Comparison of ENCODE assay signal across 8 cellular contexts in the genomic region with DNA sequence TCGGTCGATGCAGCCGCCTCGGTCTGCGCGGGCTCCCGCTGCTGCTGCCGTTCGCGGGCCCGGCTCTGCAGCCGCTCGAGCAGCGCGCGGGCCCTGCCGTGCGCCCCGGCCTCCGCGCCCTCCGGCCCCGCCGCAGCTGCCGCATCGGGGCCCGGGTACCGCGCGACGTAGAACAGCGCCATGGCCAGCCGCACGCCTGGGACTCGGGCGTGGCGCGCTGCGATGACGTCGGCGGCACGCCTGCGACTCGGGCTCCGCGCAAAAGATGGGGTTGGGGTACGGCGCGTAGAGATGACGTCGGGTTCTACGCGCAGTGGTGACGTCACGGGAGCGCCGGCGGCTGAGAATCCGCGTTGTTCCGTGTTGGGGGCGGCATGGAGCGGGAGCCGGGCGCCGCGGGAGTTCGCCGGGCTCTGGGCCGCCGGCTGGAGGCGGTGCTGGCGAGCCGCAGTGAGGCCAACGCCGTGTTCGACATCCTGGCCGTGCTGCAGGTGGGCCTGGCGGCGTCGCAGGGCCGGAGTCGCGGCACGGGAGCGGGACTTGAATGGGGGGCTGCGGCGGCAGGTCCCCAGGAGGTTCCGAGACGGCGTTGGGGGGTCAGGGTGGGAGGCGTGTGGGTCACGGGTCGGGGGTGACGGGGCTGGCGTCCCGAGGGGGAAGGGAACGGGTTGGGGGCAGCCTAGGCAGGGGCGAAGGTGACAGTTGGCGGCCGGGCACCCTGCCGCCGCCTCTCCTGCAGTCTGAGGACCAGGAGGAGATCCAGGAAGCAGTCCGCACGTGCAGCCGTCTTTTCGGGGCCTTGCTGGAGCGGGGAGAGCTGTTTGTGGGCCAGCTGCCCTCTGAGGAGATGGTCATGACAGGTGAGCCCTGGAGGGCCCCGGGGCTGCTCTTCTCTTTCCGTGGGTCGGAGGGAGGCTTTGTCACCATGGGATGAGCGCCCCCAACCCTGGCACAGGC. TPM values are rescaled to one million over a fixed set of nuclear protein-coding genes. Genes with fewer than 3 reads are reported as not detected.
DNase-seq lines count a peak whose midpoint lies in the region; ATAC-seq and TF ChIP-seq lines count a peak whose summit lies in the region.

A gene with protein sequence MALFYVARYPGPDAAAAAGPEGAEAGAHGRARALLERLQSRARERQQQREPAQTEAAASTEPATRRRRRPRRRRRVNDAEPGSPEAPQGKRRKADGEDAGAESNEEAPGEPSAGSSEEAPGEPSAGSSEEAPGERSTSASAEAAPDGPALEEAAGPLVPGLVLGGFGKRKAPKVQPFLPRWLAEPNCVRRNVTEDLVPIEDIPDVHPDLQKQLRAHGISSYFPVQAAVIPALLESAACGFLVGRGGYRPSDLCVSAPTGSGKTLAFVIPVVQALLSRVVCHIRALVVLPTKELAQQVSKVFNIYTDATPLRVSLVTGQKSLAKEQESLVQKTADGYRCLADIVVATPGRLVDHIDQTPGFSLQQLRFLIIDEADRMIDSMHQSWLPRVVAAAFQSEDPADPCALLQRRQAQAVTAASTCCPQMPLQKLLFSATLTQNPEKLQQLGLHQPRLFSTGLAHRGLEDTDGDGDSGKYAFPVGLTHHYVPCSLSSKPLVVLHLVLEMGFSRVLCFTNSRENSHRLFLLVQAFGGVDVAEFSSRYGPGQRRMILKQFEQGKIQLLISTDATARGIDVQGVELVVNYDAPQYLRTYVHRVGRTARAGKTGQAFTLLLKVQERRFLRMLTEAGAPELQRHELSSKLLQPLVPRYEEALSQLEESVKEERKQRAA (minus strand): TSS at position 205 of the 957 bp plus-strand sequence. CDS start 23 bp downstream, at position 182.
A gene (plus strand): TSS at position 343 of the 957 bp plus-strand sequence. CDS start 32 bp downstream, at position 375.

- POLR2A ChIA-PET in activated B cell treated with CpG ODN at 0.5 μM for 24 hours (lab: Charles Lee) = interaction anchor here (0.5 kb wide), 1 partner anchor 80 kb away, joined by 15 read pairs; no protein-coding TSS in a partner anchor

- CTCF ChIA-PET in activated B cell treated with CpG ODN at 0.5 μM for 24 hours (lab: Charles Lee) = interaction anchor here (0.9 to 1.0 kb wide), 2 partner anchors 9 to 271 kb away, joined by 3 to 6 read pairs; no protein-coding TSS in a partner anchor

- H3K27ac Mint-ChIP-seq in activated B cell treated with CpG ODN at 0.5 μM for 24 hours = peak within 1 kb of the TSS; percentile 94

- intact Hi-C loops in activated B cell treated with CpG ODN at 0.5 μM for 24 hours (cut with micrococcal nuclease) = loop anchor here (1.0 kb wide), 3 partner anchors 45 to 73 kb away; no protein-coding TSS in a partner anchor

- H3K36me3 Mint-ChIP-seq in activated B cell treated with CpG ODN at 0.5 μM for 24 hours (ENCODE audit: low read depth) = peaks cover 35% of the 10 kb centered on the region

- H3K4me3 Mint-ChIP-seq in activated B cell treated with CpG ODN at 0.5 μM for 24 hours = peak within 1 kb of the TSS; percentile 91

- peaks cover 35% of the 10 kb centered on the region for H3K4me1 Mint-ChIP-seq in activated B cell treated with CpG ODN at 0.5 μM for 24 hours

- ATAC-seq in GM18909 (IDR thresholded peaks at IDR 0.05; ENCODE audit: poor library complexity, unreplicated experiment) = peak; percentile 84
- peak; percentile 83 for ATAC-seq in HG03159 (IDR thresholded peaks at IDR 0.05; ENCODE audit: unreplicated experiment)
- ATAC-seq in activated B cell treated with CpG ODN at 0.5 μM for 24 hours (ENCODE audit: low read depth) = peak; percentile 93

- TF ChIP-seq CTCF in AG09309 (IDR thresholded peaks at IDR 0.05; ENCODE audit: control insufficient read depth, insufficient read depth, low read depth, low read length, missing control alignments) (no peak), activated B cell treated with CpG ODN at 0.5 μM for 24 hours (IDR thresholded peaks at IDR 0.05) (no peak)

- peak within 1 kb of the TSS; percentile 94 for H3K4me3 ChIP-seq in AG09309 (ENCODE audit: control insufficient read depth, low read depth, low read length)

- peak within 1 kb of the TSS; percentile 11 for H3K27ac ChIP-seq in caudate nucleus (ENCODE audit: low read depth, low read length)

- H3K9me3 Mint-ChIP-seq in activated B cell treated with CpG ODN at 0.5 μM for 24 hours = no peaks in the 10 kb centered on the region

- no peaks in the 10 kb centered on the region for H3K27me3 Mint-ChIP-seq in activated B cell treated with CpG ODN at 0.5 μM for 24 hours

- DNase-seq in AG09309 (ENCODE audit: low read depth) (peak; percentile 71), NCI-H2227 treated with DMSO at 0.1 percent for 48 hours (lab: John Stamatoyannopoulos, UW) (peak; percentile 93), activated B cell treated with CpG ODN at 0.5 μM for 24 hours (peak; percentile 99), caudate nucleus (lab: John Stamatoyannopoulos, UW) (peak in 60 of 61 donors; percentile 17 to 94 (median 84)), iris pigment epithelial cell (ENCODE audit: low read depth) (peak; percentile 92)
- DNase-seq in stimulated activated CD4-positive, alpha-beta T cell treated with anti-CD3 and anti-CD28 coated beads, Interleukin-12 subunit alpha, Interleukin-12 subunit beta, amount 100 ng/mL, for 24 hours (ENCODE audit: low read depth in 2 of 2) = peak; percentile 94

RNA-seq across cellular contexts. Expression of the first gene that starts in this region (rescaled TPM):
- total RNA-seq in activated B cell treated with CpG ODN at 0.5 μM for 24 hours = 39.9 and 43.0 TPM in 2 replicates

RNA-seq across cellular contexts. Expression of the second gene that starts in this region (rescaled TPM):
- total RNA-seq in activated B cell treated with CpG ODN at 0.5 μM for 24 hours = 28.1 and 29.1 TPM in 2 replicates

Comparison
In these comparisons a context has a peak if more than half of its experiments do, and no peak if none do; other contexts are left out.
1. Peak in every context shown above with its lines: DNase-seq, ATAC-seq, H3K4me3 ChIP-seq and H3K27ac ChIP-seq.